ENCODE assay signal across 8 cellular contexts in genomic region chr7:7772385-7772784, GRCh38. TPM values are rescaled to one million over a fixed set of nuclear protein-coding genes. Genes with fewer than 3 reads are reported as not detected.
DNase-seq lines count a peak whose midpoint lies in the region; ATAC-seq, FAIRE-seq and TF ChIP-seq lines count a peak whose summit lies in the region.

No MANE protein-coding gene starts in this region.

- no peak overlapping the region for H3K27ac ChIP-seq in gastroesophageal sphincter

- H3K4me3 ChIP-seq in gastroesophageal sphincter = no peak overlapping the region

- DNase-seq in SHP77 treated with DMSO at 0.1 percent for 48 hours (lab: John Stamatoyannopoulos, UW) (peak; percentile 34), LoVo (ENCODE audit: low spot score) (no peak), H54 (ENCODE audit: insufficient read length, low spot score) (no peak)

- no peaks in the 10 kb centered on the region for H3K36me3 ChIP-seq in gastroesophageal sphincter

- TF ChIP-seq POLR2A in gastroesophageal sphincter (IDR thresholded peaks at IDR 0.05) (no peak), H54 (IDR thresholded peaks at IDR 0.05; ENCODE audit: low read depth, low read length) (no peak)

- H3K9me3 ChIP-seq in gastroesophageal sphincter = no peaks in the 10 kb centered on the region

- 73 to 82% methylated on average over 6 of the region's 6 CpGs for WGBS in gastroesophageal sphincter (ENCODE audit: low coverage in 1 of 2), 2 donors

- FAIRE-seq in islet of Langerhans (lab: Jason Lieb, UNC) (peak; percentile 38), H54 (lab: Jason Lieb, UNC) (no peak)

- no peaks in the 10 kb centered on the region for H3K27me3 ChIP-seq in gastroesophageal sphincter

- no peak for TF ChIP-seq CTCF in gastroesophageal sphincter (IDR thresholded peaks at IDR 0.05)

- ATAC-seq in GM18502 (IDR thresholded peaks at IDR 0.05; ENCODE audit: poor library complexity, unreplicated experiment) (peak; percentile 63), HG02981 (IDR thresholded peaks at IDR 0.05; ENCODE audit: unreplicated experiment) (peak; percentile 62), gastroesophageal sphincter (no peak), GM21360 (IDR thresholded peaks at IDR 0.05; ENCODE audit: unreplicated experiment) (no peak)

- H3K4me1 ChIP-seq in gastroesophageal sphincter = peaks cover 0 to 8% (median 0%) of the 10 kb centered on the region in 3 donors

- TF ChIP-seq EP300 in gastroesophageal sphincter (IDR thresholded peaks at IDR 0.05) = no peak

RNA-seq across cellular contexts. Expression of gene RPA3, which starts 54.0 kb away (rescaled TPM):
- total RNA-seq in gastroesophageal sphincter = 10 to 100 TPM; 10.6 to 21.0 (median 14.1) TPM

Comparison
In these comparisons a context has a peak if more than half of its experiments do, and no peak if none do; other contexts are left out.
1. ATAC-seq: peak in GM18502 (single experiment) and HG02981 (single experiment); none in gastroesophageal sphincter (single experiment) and GM21360 (single experiment).